ENCODE assay signal across 12 cellular contexts in genomic region chr11:128505449-128506058, GRCh38.
DNase-seq lines count a peak whose midpoint lies in the region; ATAC-seq lines count a peak whose summit lies in the region.
"Had no signal": no experiment of that assay in that cellular context is flagged by ENCODE, and none has a peak within 500 bp of the region (broad histone marks: within the 10 kb centered on the region; RNA-seq: fewer than 3 reads in every experiment).

No MANE protein-coding gene starts in this region.

- H3K36me3 ChIP-seq in urinary bladder (ENCODE audit: insufficient read depth), result no peaks in the 10 kb centered on the region
- H3K36me3 ChIP-seq: cardiac muscle cell had no signal

- WGBS in urinary bladder, result 86% methylated on average over 12 of the region's 12 CpGs

- H3K27me3 Mint-ChIP-seq in activated T-helper 2 cell treated with anti-CD3 and anti-CD28 coated beads, Interferon-gamma antibody, Interleukin-2, Interleukin-4, amounts not matched to agents 10 μg/mL and 5 μg/mL and 100 μg/mL, durations not matched to agents 14 hours and 24 hours and 36 hours (ENCODE audit: low read depth), result no peaks in the 10 kb centered on the region

- DNase-seq in left ventricle myocardium superior (no peak), Right ventricle myocardium inferior (ENCODE audit: missing footprints) (no peak), midbrain (lab: John Stamatoyannopoulos, UW) (peak; percentile 19)
- no peak for DNase-seq in activated T-helper 2 cell treated with anti-CD3 and anti-CD28 coated beads, Interferon-gamma antibody, Interleukin-2, Interleukin-4, amounts not matched to agents 10 μg/mL and 5 μg/mL and 100 μg/mL, durations not matched to agents 14 hours and 24 hours and 36 hours (ENCODE audit: low spot score)
- DNase-seq: NCI-H1417 treated with DMSO at 0.1 percent for 48 hours; stimulated activated naive CD4-positive, alpha-beta T cell treated with Interleukin-2 at 50 U/mL for 16 hours had no signal

- H3K27ac Mint-ChIP-seq in activated T-helper 2 cell treated with anti-CD3 and anti-CD28 coated beads, Interferon-gamma antibody, Interleukin-2, Interleukin-4, amounts not matched to agents 10 μg/mL and 5 μg/mL and 100 μg/mL, durations not matched to agents 14 hours and 24 hours and 36 hours, result peak overlapping the region; percentile 96

- peaks cover 4% of the 10 kb centered on the region for H3K4me1 ChIP-seq in urinary bladder (ENCODE audit: insufficient read depth)

- peak overlapping the region; percentile 31 for H3K27ac ChIP-seq in urinary bladder (ENCODE audit: low read depth)
- H3K27ac ChIP-seq: cardiac muscle cell had no signal

- ATAC-seq in left ventricle myocardium superior (peak; percentile 16), Right ventricle myocardium inferior (no peak), HG02973 (IDR thresholded peaks at IDR 0.05; ENCODE audit: unreplicated experiment) (no peak), GM19467 (IDR thresholded peaks at IDR 0.05; ENCODE audit: unreplicated experiment) (no peak), HG03565 (IDR thresholded peaks at IDR 0.05; ENCODE audit: unreplicated experiment) (no peak)

- no peaks in the 10 kb centered on the region for H3K9me3 Mint-ChIP-seq in activated T-helper 2 cell treated with anti-CD3 and anti-CD28 coated beads, Interferon-gamma antibody, Interleukin-2, Interleukin-4, amounts not matched to agents 10 μg/mL and 5 μg/mL and 100 μg/mL, durations not matched to agents 14 hours and 24 hours and 36 hours

- H3K4me3 Mint-ChIP-seq in activated T-helper 2 cell treated with anti-CD3 and anti-CD28 coated beads, Interferon-gamma antibody, Interleukin-2, Interleukin-4, amounts not matched to agents 10 μg/mL and 5 μg/mL and 100 μg/mL, durations not matched to agents 14 hours and 24 hours and 36 hours (ENCODE audit: low read depth), result peak overlapping the region; percentile 59
- H3K4me3 Mint-ChIP-seq: CD14-positive monocyte had no signal

- H3K4me3 ChIP-seq in urinary bladder (ENCODE audit: low read depth, low read length), result no peak overlapping the region
- H3K4me3 ChIP-seq: cardiac muscle cell had no signal

- peaks cover 96% of the 10 kb centered on the region for H3K4me1 Mint-ChIP-seq in activated T-helper 2 cell treated with anti-CD3 and anti-CD28 coated beads, Interferon-gamma antibody, Interleukin-2, Interleukin-4, amounts not matched to agents 10 μg/mL and 5 μg/mL and 100 μg/mL, durations not matched to agents 14 hours and 24 hours and 36 hours (ENCODE audit: low read depth)

- peaks cover 86% of the 10 kb centered on the region for H3K36me3 Mint-ChIP-seq in activated T-helper 2 cell treated with anti-CD3 and anti-CD28 coated beads, Interferon-gamma antibody, Interleukin-2, Interleukin-4, amounts not matched to agents 10 μg/mL and 5 μg/mL and 100 μg/mL, durations not matched to agents 14 hours and 24 hours and 36 hours (ENCODE audit: low read depth)

- intact Hi-C loops in left ventricle myocardium superior (cut with micrococcal nuclease), result no loop called here
- intact Hi-C loops in Right ventricle myocardium inferior (cut with DNase I), result loop anchor here (5.0 kb wide), 1 partner anchor 38 kb away; no protein-coding TSS in a partner anchor
- intact Hi-C loops in activated T-helper 2 cell treated with anti-CD3 and anti-CD28 coated beads, Interferon-gamma antibody, Interleukin-2, Interleukin-4, amounts not matched to agents 10 μg/mL and 5 μg/mL and 100 μg/mL, durations not matched to agents 14 hours and 24 hours and 36 hours (cut with micrococcal nuclease), result loop anchor here (2.0 to 5.0 kb wide), 3 partner anchors 17 to 33 kb away; no protein-coding TSS in a partner anchor
